Comparison of ENCODE assay signal across 8 cellular contexts in genomic region chr1:204376919-204377799, GRCh38. TPM values are rescaled to one million over a fixed set of nuclear protein-coding genes. Genes with fewer than 3 reads are reported as not detected.
DNase-seq lines count a peak whose midpoint lies in the region; ATAC-seq and TF ChIP-seq lines count a peak whose summit lies in the region.

No MANE protein-coding gene starts in this region.

- H3K9me3 Mint-ChIP-seq in T-cell = no peaks in the 10 kb centered on the region

- DNase-seq in DMS53 (lab: John Stamatoyannopoulos, UW) (peak; percentile 90), T-cell (no peak), left ventricle myocardium inferior (no peak), pons (ENCODE audit: low spot score) (peak; percentile 30), cerebellar cortex (ENCODE audit: low spot score) (no peak)
- no peak for DNase-seq in stimulated activated CD4-positive, alpha-beta T cell treated with anti-CD3 and anti-CD28 coated beads, Interleukin-2, amount 100 ng/mL, for 48 hours

- peak overlapping the region; percentile 66 to 84 (median 68) for H3K4me3 Mint-ChIP-seq in T-cell

- no peak for TF ChIP-seq CTCF in left ventricle myocardium inferior (IDR thresholded peaks at IDR 0.05; ENCODE audit: borderline replicate concordance)

- CTCF ChIA-PET in T-cell (lab: Charles Lee) = interaction anchor here (2.0 to 2.2 kb wide), 2 partner anchors 21 to 22 kb away, joined by 5 to 15 read pairs; no protein-coding TSS in a partner anchor

- intact Hi-C loops in left ventricle myocardium inferior (cut with micrococcal nuclease) = no loop called here

- POLR2A ChIA-PET in T-cell (lab: Charles Lee) = no interaction called here

- H3K27me3 ChIP-seq in left ventricle myocardium inferior (ENCODE audit: low read depth) = peaks cover 65% of the 10 kb centered on the region

- H3K27ac ChIP-seq in left ventricle myocardium inferior (replicated peaks) = no peak overlapping the region

- no peaks in the 10 kb centered on the region for H3K9me3 ChIP-seq in left ventricle myocardium inferior (replicated peaks)

- peak overlapping the region; percentile 70 for H3K4me3 ChIP-seq in left ventricle myocardium inferior

- peaks cover 11 to 14% (median 14%) of the 10 kb centered on the region in 3 donors for H3K4me1 Mint-ChIP-seq in T-cell

- peaks cover 0 to 28% of the 10 kb centered on the region in 2 donors for H3K27me3 Mint-ChIP-seq in T-cell

- no peak for ATAC-seq in T-cell (replicated peaks in 1 of 4)
- no peak for ATAC-seq in HG02610 (IDR thresholded peaks at IDR 0.05; ENCODE audit: unreplicated experiment)
- no peak for ATAC-seq in HG03439 (IDR thresholded peaks at IDR 0.05; ENCODE audit: unreplicated experiment)

- H3K36me3 Mint-ChIP-seq in T-cell = no peaks in the 10 kb centered on the region

- no peak overlapping the region for H3K27ac Mint-ChIP-seq in T-cell

- no peaks in the 10 kb centered on the region for H3K36me3 ChIP-seq in left ventricle myocardium inferior

- H3K4me1 ChIP-seq in left ventricle myocardium inferior = peaks cover 17% of the 10 kb centered on the region

RNA-seq across cellular contexts. Expression of gene PLEKHA6, which starts 17.4 kb away (rescaled TPM):
- total RNA-seq in T-cell = 1 to 10 TPM in 3 of 5 donors, under 1 TPM in 2; 0.38 to 1.9 (median 1.4) TPM
- 28.8 TPM for total RNA-seq in left ventricle myocardium inferior

RNA-seq across cellular contexts. Expression of gene PPP1R15B, which starts 34.5 kb away (rescaled TPM):
- total RNA-seq in T-cell = 100 to 1,000 TPM in 2 of 5 donors, 10 to 100 TPM in 3; 67.9 to 151 (median 70.6) TPM
- 20.5 TPM for total RNA-seq in left ventricle myocardium inferior

Comparison
In these comparisons a context has a peak if more than half of its experiments do, and no peak if none do; other contexts are left out.
1. DNase-seq: peak in DMS53 (single experiment) and pons (single experiment); none in T-cell (0 of 34), left ventricle myocardium inferior (single experiment), cerebellar cortex (single experiment) and stimulated activated CD4-positive, alpha-beta T cell treated with anti-CD3 and anti-CD28 coated beads, Interleukin-2, amount 100 ng/mL, for 48 hours (0 of 2).
2. RNA of gene PLEKHA6, which starts 17.4 kb away (total RNA-seq): 28.8 TPM in left ventricle myocardium inferior (single experiment); 0.38 to 1.9 TPM in T-cell; every median in the first group is over 10 times any median in the second.